Comparison of ENCODE assay signal across 13 cellular contexts in genomic region chr2:218878941-218879761, GRCh38. TPM values are rescaled to one million over a fixed set of nuclear protein-coding genes. Genes with fewer than 3 reads are reported as not detected.
DNase-seq lines count a peak whose midpoint lies in the region; ATAC-seq, FAIRE-seq and TF ChIP-seq lines count a peak whose summit lies in the region.
"Had no signal": no experiment of that assay in that cellular context is flagged by ENCODE, and none has a peak within 500 bp of the region (broad histone marks: within the 10 kb centered on the region; RNA-seq: fewer than 3 reads in every experiment).

No MANE protein-coding gene starts in this region.

- H3K4me3 ChIP-seq in iPS-18c (ENCODE audit: insufficient read depth, low read depth, low read length), result peak overlapping the region; percentile 43
- H3K4me3 ChIP-seq: body of pancreas had no signal

- POLR2A ChIA-PET in CD4-positive, alpha-beta T cell (lab: Charles Lee), result interaction anchor here (1.4 to 19.6 kb wide), 3 partner anchors 8 to 483 kb away, joined by 4 to 455 read pairs (median 14); no protein-coding TSS in a partner anchor

- DNase-seq in CD4-positive, alpha-beta T cell, result no peak
- no peak for DNase-seq in GM12891 (ENCODE audit: insufficient read length, low spot score)
- DNase-seq in RPMI7951 (ENCODE audit: low read depth), result peak; percentile 44
- DNase-seq in occipital lobe (lab: John Stamatoyannopoulos, UW), result no peak
- no peak for DNase-seq in NCI-H526 (lab: John Stamatoyannopoulos, UW)
- no peak for DNase-seq in H54 (ENCODE audit: insufficient read length, low spot score)
- DNase-seq: HFFc6, kidney glomerular epithelial cell, upper lobe of left lung had no signal

- FAIRE-seq in GM12891 (lab: Jason Lieb, UNC), result peak; percentile 9
- no peak for FAIRE-seq in H54 (lab: Jason Lieb, UNC)

- TF ChIP-seq POLR2A in GM12891 (IDR thresholded peaks at IDR 0.05; ENCODE audit: low read depth, low read length), result no peak
- no peak for TF ChIP-seq POLR2A in H54 (IDR thresholded peaks at IDR 0.05; ENCODE audit: low read depth, low read length)

- H3K9me3 ChIP-seq in CD4-positive, alpha-beta T cell (ENCODE audit: control insufficient read depth, low read length), result no peaks in the 10 kb centered on the region
- no peaks in the 10 kb centered on the region for H3K9me3 ChIP-seq in iPS-18c (ENCODE audit: control insufficient read depth, insufficient read depth, low read length)
- H3K9me3 ChIP-seq: body of pancreas, upper lobe of left lung had no signal

- ATAC-seq in CD4-positive, alpha-beta T cell (ENCODE audit: poor library complexity), result no peak
- ATAC-seq in HG02588 (IDR thresholded peaks at IDR 0.05; ENCODE audit: unreplicated experiment), result no peak

- H3K36me3 Mint-ChIP-seq in CD4-positive, alpha-beta T cell (ENCODE audit: low read depth), result no peaks in the 10 kb centered on the region

- peaks cover 57% of the 10 kb centered on the region for H3K4me1 Mint-ChIP-seq in CD4-positive, alpha-beta T cell (ENCODE audit: low read depth)

- peaks cover 16% of the 10 kb centered on the region for H3K27me3 ChIP-seq in CD4-positive, alpha-beta T cell (ENCODE audit: control insufficient read depth, insufficient read depth, low read length)

- peak overlapping the region; percentile 94 for H3K27ac Mint-ChIP-seq in CD4-positive, alpha-beta T cell
- H3K27ac Mint-ChIP-seq: HFFc6 had no signal

- CTCF ChIA-PET in CD4-positive, alpha-beta T cell (lab: Charles Lee), result interaction anchor here (1.2 to 12.1 kb wide), 3 partner anchors 18 to 101 kb away, joined by 3 to 500 read pairs (median 6); no protein-coding TSS in a partner anchor

- peak overlapping the region; percentile 95 for H3K4me3 Mint-ChIP-seq in CD4-positive, alpha-beta T cell
- H3K4me3 Mint-ChIP-seq: HFFc6 had no signal

- no peak for TF ChIP-seq CTCF in CD4-positive, alpha-beta T cell (IDR thresholded peaks at IDR 0.05)

- peak overlapping the region; percentile 60 for H3K27ac ChIP-seq in CD4-positive, alpha-beta T cell (ENCODE audit: low read depth, low read length)
- H3K27ac ChIP-seq: body of pancreas had no signal

- H3K27me3 Mint-ChIP-seq in CD4-positive, alpha-beta T cell, result peaks cover 25% of the 10 kb centered on the region

- intact Hi-C loops in CD4-positive, alpha-beta T cell (cut with DNase I, micrococcal nuclease), result loop anchor here in 1 of 2 experiments (5.0 kb wide), 1 partner anchor 103 kb away; no protein-coding TSS in a partner anchor

- no peaks in the 10 kb centered on the region for H3K9me3 Mint-ChIP-seq in CD4-positive, alpha-beta T cell
- H3K9me3 Mint-ChIP-seq: HFFc6 had no signal

TF ChIP-seq in GM12891, 5 proteins besides CTCF, POLR2A, EP300 and RAD21:
- TF ChIP-seq PAX5 (IDR thresholded peaks at IDR 0.05; ENCODE audit: insufficient read depth, low read length, severe bottlenecking), result no peak
- TF ChIP-seq TAF1 (IDR thresholded peaks at IDR 0.05; ENCODE audit: low read depth, low read length), result no peak
- TF ChIP-seq SPI1 (IDR thresholded peaks at IDR 0.05; ENCODE audit: low read depth, low read length), result no peak
- TF ChIP-seq POLR2AphosphoS5 (IDR thresholded peaks at IDR 0.05; ENCODE audit: low read depth, low read length), result no peak
- TF ChIP-seq POU2F2 (IDR thresholded peaks at IDR 0.05; ENCODE audit: low read depth, low read length), result no peak

RNA-seq across cellular contexts. Expression of gene WNT10A, which starts 1.5 kb away (rescaled TPM):
- 1 to 10 TPM; 4.8 to 6.6 TPM for total RNA-seq in CD4-positive, alpha-beta T cell
- 34.4 TPM for polyA plus RNA-seq in GM12891 (2012; ENCODE audit: low read depth, missing spikeins)
- 0.72 and 1.4 TPM in 2 replicates for total RNA-seq in RPMI7951 (2014; rRNA removed; shearing (Covaris generic))
- not detected for total RNA-seq in occipital lobe
- total RNA-seq: HFFc6, osteocyte had no signal

RNA-seq across cellular contexts. Expression of gene WNT6, which starts 19.5 kb away (rescaled TPM):
- not detected for total RNA-seq in CD4-positive, alpha-beta T cell
- polyA plus RNA-seq in GM12891 (2012; ENCODE audit: low read depth, missing spikeins), result not detected
- total RNA-seq in RPMI7951 (2014; rRNA removed; shearing (Covaris generic)), result 3.4 and 4.2 TPM in 2 replicates
- total RNA-seq in occipital lobe, result not detected
- total RNA-seq: HFFc6 had no signal

RNA-seq across cellular contexts. Expression of gene PRKAG3, which starts 47.5 kb away (rescaled TPM):
- total RNA-seq in CD4-positive, alpha-beta T cell, result not detected
- polyA plus RNA-seq in GM12891 (2012; ENCODE audit: low read depth, missing spikeins), result not detected
- total RNA-seq in RPMI7951 (2014; rRNA removed; shearing (Covaris generic)), result not detected in 2 replicates
- not detected for total RNA-seq in occipital lobe
- total RNA-seq: body of pancreas, HFFc6, osteocyte, upper lobe of left lung had no signal
